In genomic region chr12:24499151-24500146, GRCh38 we compare ENCODE assay signal across 10 cellular contexts.
A peak's percentile ranks its signal among the peaks of the same experiment; 100 is the strongest.
DNase-seq lines count a peak whose midpoint lies in the region; ATAC-seq and TF ChIP-seq lines count a peak whose summit lies in the region.
"Had no signal": no experiment of that assay in that cellular context is flagged by ENCODE, and none has a peak within 500 bp of the region (broad histone marks: within the 10 kb centered on the region; RNA-seq: fewer than 3 reads in every experiment).

No MANE protein-coding gene starts in this region.

- TF ChIP-seq EP300 in gastroesophageal sphincter (IDR thresholded peaks at IDR 0.05) = no peak

- intact Hi-C loops in adrenal gland (cut with DNase I) = no loop called here

- H3K9me3 ChIP-seq in adipocyte (ENCODE audit: control insufficient read depth, low read length) = no peaks in the 10 kb centered on the region
- no peaks in the 10 kb centered on the region for H3K9me3 ChIP-seq in gastroesophageal sphincter
- no peaks in the 10 kb centered on the region for H3K9me3 ChIP-seq in adrenal gland (replicated peaks in 1 of 3)

- H3K4me1 ChIP-seq in adipocyte (ENCODE audit: control insufficient read depth, insufficient read depth, low read length) (peaks cover 64% of the 10 kb centered on the region), gastroesophageal sphincter (peaks cover 0 to 39% (median 3%) of the 10 kb centered on the region in 3 donors), adrenal gland (replicated peaks in 1 of 2) (peaks cover 0 to 5% of the 10 kb centered on the region in 2 donors)

- ATAC-seq in gastroesophageal sphincter (peak; percentile 74), GM19324 (IDR thresholded peaks at IDR 0.05; ENCODE audit: low FRiP score, unreplicated experiment) (no peak), GM21390 (IDR thresholded peaks at IDR 0.05; ENCODE audit: unreplicated experiment) (no peak)

- peak overlapping the region; percentile 80 for H3K9ac ChIP-seq in adipocyte (ENCODE audit: low read length)

- DNase-seq in Daoy (ENCODE audit: low read depth) (peak; percentile 35), adipocyte (ENCODE audit: low read depth) (peak; percentile 67), renal cortical epithelial cell (ENCODE audit: low read depth) (peak; percentile 55), adrenal gland (no peak), 8988T (no peak)
- DNase-seq: CD4-positive, alpha-beta T cell; stimulated activated naive CD4-positive, alpha-beta T cell had no signal

- 20 to 74% methylated on average over 1 to 8 of the region's 8 CpGs for WGBS in gastroesophageal sphincter (ENCODE audit: low coverage in 1 of 2), 2 donors
- WGBS in adrenal gland, 4 donors = 77 to 82% (median 78%) methylated on average over 8 of the region's 8 CpGs

- H3K27ac ChIP-seq in gastroesophageal sphincter (peak overlapping the region in 3 of 4 donors; percentile 3 to 59 (median 19)), adrenal gland (peak overlapping the region in 1 of 5 donors; percentile 45)

- H3K4me3 ChIP-seq in adipocyte (ENCODE audit: low read length) = peak overlapping the region; percentile 57
- H3K4me3 ChIP-seq in gastroesophageal sphincter = no peak overlapping the region
- H3K4me3 ChIP-seq in adrenal gland = no peak overlapping the region

- TF ChIP-seq POLR2A in gastroesophageal sphincter (IDR thresholded peaks at IDR 0.05) (no peak), adrenal gland (IDR thresholded peaks at IDR 0.05) (no peak)

- H3K36me3 ChIP-seq in adipocyte (ENCODE audit: control insufficient read depth, insufficient read depth, low read length, severe bottlenecking) = no peaks in the 10 kb centered on the region
- no peaks in the 10 kb centered on the region for H3K36me3 ChIP-seq in gastroesophageal sphincter
- no peaks in the 10 kb centered on the region for H3K36me3 ChIP-seq in adrenal gland (replicated peaks in 1 of 2)

- H3K27me3 ChIP-seq in adipocyte (replicated peaks; ENCODE audit: control insufficient read depth, insufficient read depth, low read length) (no peaks in the 10 kb centered on the region), gastroesophageal sphincter (peaks cover 9% of the 10 kb centered on the region), adrenal gland (no peaks in the 10 kb centered on the region)

- TF ChIP-seq CTCF in gastroesophageal sphincter (IDR thresholded peaks at IDR 0.05) (no peak), adrenal gland (IDR thresholded peaks at IDR 0.05) (no peak)

Comparison
In these comparisons a context has a peak if more than half of its experiments do, and no peak if none do; other contexts are left out.
1. DNase-seq: peak in Daoy (single experiment), adipocyte (single experiment) and renal cortical epithelial cell (single experiment); none in adrenal gland (0 of 7) and 8988T (single experiment).